ENCODE assay signal across 13 cellular contexts in genomic region chr16:57477531-57478202, GRCh38. TPM values are rescaled to one million over a fixed set of nuclear protein-coding genes. Genes with fewer than 3 reads are reported as not detected.
A peak's percentile ranks its signal among the peaks of the same experiment; 100 is the strongest.
DNase-seq lines count a peak whose midpoint lies in the region; ATAC-seq, FAIRE-seq and TF ChIP-seq lines count a peak whose summit lies in the region.
"Had no signal": no experiment of that assay in that cellular context is flagged by ENCODE, and none has a peak within 500 bp of the region (broad histone marks: within the 10 kb centered on the region; RNA-seq: fewer than 3 reads in every experiment).

No MANE protein-coding gene starts in this region.

- H3K4me3 ChIP-seq in cardiac muscle cell (peak overlapping the region; percentile 100), right cardiac atrium (ENCODE audit: low read length) (no peak overlapping the region), lower lobe of right lung (no peak overlapping the region), upper lobe of left lung (no peak overlapping the region)

- peaks cover 73% of the 10 kb centered on the region for H3K36me3 ChIP-seq in cardiac muscle cell
- peaks cover 27% of the 10 kb centered on the region for H3K36me3 ChIP-seq in lower lobe of right lung
- peaks cover 8 to 26% (median 17%) of the 10 kb centered on the region in 4 donors for H3K36me3 ChIP-seq in upper lobe of left lung
- H3K36me3 ChIP-seq: breast epithelium had no signal

- H3K4me1 ChIP-seq in cardiac muscle cell (ENCODE audit: low read depth) (peaks cover 79% of the 10 kb centered on the region), right cardiac atrium (ENCODE audit: control insufficient read depth, insufficient read depth, low read length) (peaks cover 22% of the 10 kb centered on the region), lower lobe of right lung (peaks cover 52% of the 10 kb centered on the region), upper lobe of left lung (peaks cover 38 to 57% (median 53%) of the 10 kb centered on the region in 4 donors)

- TF ChIP-seq POLR2A in upper lobe of left lung (IDR thresholded peaks at IDR 0.05) = no peak

- ATAC-seq in right cardiac atrium (no peak), lower lobe of right lung (peak; percentile 24 to 60), upper lobe of left lung (ENCODE audit: low FRiP score in 2 of 2) (no peak), GM21529 (IDR thresholded peaks at IDR 0.05; ENCODE audit: unreplicated experiment) (no peak)
- ATAC-seq: activated naive CD4-positive, alpha-beta T cell treated with anti-CD3 and anti-CD28 coated beads, Interleukin-2, amount 50 U/mL, for 72 hours; left colon had no signal

- TF ChIP-seq CTCF in cardiac muscle cell (IDR thresholded peaks at IDR 0.05; ENCODE audit: low read depth, low read length) = no peak
- no peak for TF ChIP-seq CTCF in lower lobe of right lung (IDR thresholded peaks at IDR 0.05)
- TF ChIP-seq CTCF in upper lobe of left lung (IDR thresholded peaks at IDR 0.05) = no peak

- WGBS in right cardiac atrium = 67% methylated on average over 9 of the region's 9 CpGs
- 50 to 73% methylated on average over 4 to 9 of the region's 9 CpGs for WGBS in upper lobe of left lung, 2 donors

- intact Hi-C loops in right cardiac atrium (cut with DNase I) = no loop called here
- intact Hi-C loops in lower lobe of right lung (cut with DNase I) = no loop called here

- no peak for FAIRE-seq in HTR-8/SVneo (lab: Jason Lieb, UNC)

- H3K27ac ChIP-seq in cardiac muscle cell = peak overlapping the region; percentile 95
- no peak overlapping the region for H3K27ac ChIP-seq in right cardiac atrium (ENCODE audit: low read length)
- peak overlapping the region; percentile 77 for H3K27ac ChIP-seq in lower lobe of right lung
- H3K27ac ChIP-seq in upper lobe of left lung = peak overlapping the region in 3 of 4 donors; percentile 32 to 64 (median 62)

- H3K27me3 ChIP-seq in cardiac muscle cell (no peaks in the 10 kb centered on the region), right cardiac atrium (ENCODE audit: control insufficient read depth, insufficient read depth) (no peaks in the 10 kb centered on the region), lower lobe of right lung (ENCODE audit: low read depth) (no peaks in the 10 kb centered on the region), upper lobe of left lung (no peaks in the 10 kb centered on the region)
- H3K27me3 ChIP-seq: breast epithelium had no signal

- TF ChIP-seq EP300 in upper lobe of left lung (IDR thresholded peaks at IDR 0.05) = no peak

- peak in 1 of 2 donors; percentile 46 for DNase-seq in cardiac muscle cell (ENCODE audit: low read depth in 1 of 2, low spot score in 1 of 2)
- DNase-seq in right cardiac atrium = no peak
- peak; percentile 32 for DNase-seq in NCI-H345 treated with DMSO at 0.1 percent for 48 hours (lab: John Stamatoyannopoulos, UW; ENCODE audit: unreplicated experiment)
- peak; percentile 66 for DNase-seq in lower lobe of right lung
- DNase-seq in upper lobe of left lung = peak; percentile 50 to 59
- no peak for DNase-seq in HTR-8/SVneo (ENCODE audit: insufficient read length, low spot score)
- DNase-seq in activated gamma-delta T cell (lab: John Stamatoyannopoulos, UW) = no peak
- DNase-seq: hippocampal formation; left colon; stimulated activated CD4-positive, alpha-beta T cell treated with anti-CD3 and anti-CD28 coated beads, Interleukin-15, amount 100 ng/mL, for 24 hours had no signal

- H3K9me3 ChIP-seq in cardiac muscle cell (ENCODE audit: low read depth) = no peaks in the 10 kb centered on the region
- H3K9me3 ChIP-seq in right cardiac atrium (ENCODE audit: control insufficient read depth, low read length) = no peaks in the 10 kb centered on the region
- no peaks in the 10 kb centered on the region for H3K9me3 ChIP-seq in lower lobe of right lung
- H3K9me3 ChIP-seq in upper lobe of left lung = no peaks in the 10 kb centered on the region
- H3K9me3 ChIP-seq: breast epithelium had no signal

RNA-seq across cellular contexts. Expression of gene DOK4, which starts 8.6 kb away (rescaled TPM):
- total RNA-seq in cardiac muscle cell = 1,502 and 2,409 TPM in 2 replicates
- polyA plus RNA-seq in cardiac muscle cell = 1,563 and 2,826 TPM in 2 replicates
- 10 to 100 TPM; 15.1 to 19.4 (median 16.5) TPM for total RNA-seq in right cardiac atrium
- polyA plus RNA-seq in right cardiac atrium = 12.2 TPM
- total RNA-seq in lower lobe of right lung = 57.3 TPM
- total RNA-seq in upper lobe of left lung = 10 to 100 TPM; 36.7 to 87.3 (median 54.1) TPM

RNA-seq across cellular contexts. Expression of gene POLR2C, which starts 15.2 kb away (rescaled TPM):
- 126 and 164 TPM in 2 replicates for total RNA-seq in cardiac muscle cell
- polyA plus RNA-seq in cardiac muscle cell = 80.0 and 83.5 TPM in 2 replicates
- total RNA-seq in right cardiac atrium = 10 to 100 TPM; 36.9 to 47.7 (median 42.0) TPM
- 36.8 TPM for polyA plus RNA-seq in right cardiac atrium
- total RNA-seq in lower lobe of right lung = 76.0 TPM
- total RNA-seq in upper lobe of left lung = 100 to 1,000 TPM in 4 of 6 donors, 10 to 100 TPM in 2; 70.6 to 210 (median 112) TPM

RNA-seq across cellular contexts. Expression of gene COQ9, which starts 30.4 kb away (rescaled TPM):
- total RNA-seq in cardiac muscle cell = 111 and 115 TPM in 2 replicates
- polyA plus RNA-seq in cardiac muscle cell = 147 and 152 TPM in 2 replicates
- total RNA-seq in right cardiac atrium = 100 to 1,000 TPM in 3 of 4 donors, 10 to 100 TPM in 1; 91.8 to 142 (median 134) TPM
- 206 TPM for polyA plus RNA-seq in right cardiac atrium
- total RNA-seq in lower lobe of right lung = 37.2 TPM
- 10 to 100 TPM; 33.1 to 47.1 (median 39.4) TPM for total RNA-seq in upper lobe of left lung

RNA-seq across cellular contexts. Expression of gene CIAPIN1, which starts 30.5 kb away (rescaled TPM):
- total RNA-seq in cardiac muscle cell (65.5 and 74.2 TPM in 2 replicates), right cardiac atrium (10 to 100 TPM; 40.2 to 63.2 (median 55.5) TPM), lower lobe of right lung (37.0 TPM), upper lobe of left lung (10 to 100 TPM; 21.0 to 44.5 (median 36.5) TPM)
- polyA plus RNA-seq in cardiac muscle cell (139 and 156 TPM in 2 replicates), right cardiac atrium (32.1 TPM)

RNA-seq across cellular contexts. Expression of gene CCDC102A, which starts 58.7 kb away (rescaled TPM):
- total RNA-seq in cardiac muscle cell = 41.3 and 51.9 TPM in 2 replicates
- polyA plus RNA-seq in cardiac muscle cell = 30.1 and 43.8 TPM in 2 replicates
- total RNA-seq in right cardiac atrium = 10 to 100 TPM in 3 of 4 donors, 1 to 10 TPM in 1; 7.6 to 15.4 (median 11.0) TPM
- 9.0 TPM for polyA plus RNA-seq in right cardiac atrium
- 12.8 TPM for total RNA-seq in lower lobe of right lung
- 10 to 100 TPM in 5 of 6 donors, 1 to 10 TPM in 1; 8.2 to 41.9 (median 16.5) TPM for total RNA-seq in upper lobe of left lung

Comparison
In these comparisons a context has a peak if more than half of its experiments do, and no peak if none do; other contexts are left out.
1. RNA of gene DOK4, which starts 8.6 kb away (total RNA-seq): 1,502 to 2,409 TPM in cardiac muscle cell; 57.3 TPM in lower lobe of right lung (single experiment), 36.7 to 87.3 TPM in upper lobe of left lung and 15.1 to 19.4 TPM in right cardiac atrium; every median in the first group is over 10 times any median in the second.
2. DNase-seq: peak in NCI-H345 treated with DMSO at 0.1 percent for 48 hours (single experiment), lower lobe of right lung (single experiment) and upper lobe of left lung (2 of 2); none in right cardiac atrium (0 of 3), HTR-8/SVneo (single experiment) and activated gamma-delta T cell (single experiment).
3. ATAC-seq: peak in lower lobe of right lung (2 of 2); none in right cardiac atrium (0 of 2), upper lobe of left lung (0 of 2) and GM21529 (single experiment).